Comparison of ENCODE assay signal across 1 cellular context in the genomic region with DNA sequence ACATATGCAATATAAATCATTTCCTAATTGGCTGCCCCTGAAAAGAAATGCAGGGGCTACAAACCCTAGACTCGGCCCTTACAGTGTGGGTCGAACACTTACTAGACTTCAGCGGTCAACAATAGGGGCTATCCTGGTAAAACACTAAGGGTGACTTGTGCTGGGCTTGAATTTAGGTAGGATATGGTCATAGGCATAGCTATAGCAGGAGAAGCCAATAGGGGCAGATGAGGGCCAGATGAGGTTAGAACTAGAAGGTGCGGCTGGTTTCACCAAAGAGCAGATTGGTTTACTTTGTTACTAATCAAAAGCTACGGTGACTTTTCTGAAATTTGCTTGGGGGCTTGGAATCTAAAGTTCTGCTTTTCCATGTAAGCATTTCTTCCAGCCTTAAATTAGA.
TF ChIP-seq lines count a peak whose summit lies in the region.

No MANE protein-coding gene starts in this region.

TF ChIP-seq in WTC11, 78 proteins besides CTCF, POLR2A, EP300 and RAD21 (continued from another document):
- TF ChIP-seq FOXP4 (CRISPR knock-in tag; IDR thresholded peaks at IDR 0.05), result no peak
- TF ChIP-seq, protein P1, sequence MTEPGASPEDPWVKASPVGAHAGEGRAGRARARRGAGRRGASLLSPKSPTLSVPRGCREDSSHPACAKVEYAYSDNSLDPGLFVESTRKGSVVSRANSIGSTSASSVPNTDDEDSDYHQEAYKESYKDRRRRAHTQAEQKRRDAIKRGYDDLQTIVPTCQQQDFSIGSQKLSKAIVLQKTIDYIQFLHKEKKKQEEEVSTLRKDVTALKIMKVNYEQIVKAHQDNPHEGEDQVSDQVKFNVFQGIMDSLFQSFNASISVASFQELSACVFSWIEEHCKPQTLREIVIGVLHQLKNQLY (CRISPR knock-in tag; IDR thresholded peaks at IDR 0.05), result no peak
- TF ChIP-seq PRRX2 (CRISPR knock-in tag; IDR thresholded peaks at IDR 0.05), result no peak
- no peak for TF ChIP-seq SP1 (CRISPR knock-in tag; conservative IDR thresholded peaks at IDR 0.05)
- no peak for TF ChIP-seq NFATC4 (CRISPR knock-in tag; IDR thresholded peaks at IDR 0.05)
- TF ChIP-seq ATF2 (CRISPR knock-in tag; IDR thresholded peaks at IDR 0.05; ENCODE audit: borderline replicate concordance, low read depth), result no peak
- TF ChIP-seq PREB (CRISPR knock-in tag; IDR thresholded peaks at IDR 0.05; ENCODE audit: borderline replicate concordance), result no peak
